Comparison of ENCODE assay signal across 1 cellular context in genomic region chr3:39287216-39287858, GRCh38.
A peak's percentile ranks its signal among the peaks of the same experiment; 100 is the strongest.
TF ChIP-seq lines count a peak whose summit lies in the region.

No MANE protein-coding gene starts in this region.

TF ChIP-seq in K562, 482 proteins besides CTCF, POLR2A, EP300 and RAD21 (continued from another document and continues in another):
- TF ChIP-seq STAT5A (IDR thresholded peaks at IDR 0.05; ENCODE audit: borderline replicate concordance, low read length) = no peak
- TF ChIP-seq ZMIZ1 (IDR thresholded peaks at IDR 0.05; ENCODE audit: low read depth in 2 of 2, low read length in 2 of 2) = no peak
- TF ChIP-seq EGR1 (conservative IDR thresholded peaks at IDR 0.05) = no peak
- TF ChIP-seq ZNF551 (CRISPR knock-in tag; IDR thresholded peaks at IDR 0.05) = no peak
- TF ChIP-seq ARID3A (IDR thresholded peaks at IDR 0.05; ENCODE audit: borderline replicate concordance, low read depth, low read length) = no peak
- TF ChIP-seq ZNF586 (CRISPR knock-in tag; conservative IDR thresholded peaks at IDR 0.05) = no peak
- no peak for TF ChIP-seq ETV5 (CRISPR knock-in tag; IDR thresholded peaks at IDR 0.05; ENCODE audit: low read depth)
- no peak for TF ChIP-seq ZNF77 (CRISPR knock-in tag; IDR thresholded peaks at IDR 0.05)
- no peak for TF ChIP-seq HMGN3 (IDR thresholded peaks at IDR 0.05; ENCODE audit: borderline replicate concordance, extremely low read depth, insufficient read length, low read depth, low read length)
- TF ChIP-seq RERE (CRISPR knock-in tag; IDR thresholded peaks at IDR 0.05; ENCODE audit: borderline replicate concordance) = 0 out of 2 replicates have a peak, but pooled peaks have one; percentile 70
- no peak for TF ChIP-seq CHD1 (IDR thresholded peaks at IDR 0.05; ENCODE audit: low read length)
- TF ChIP-seq NR2C2 (CRISPR knock-in tag; IDR thresholded peaks at IDR 0.05) = no peak
- TF ChIP-seq NR2C2 (tag; IDR thresholded peaks at IDR 0.05) = no peak
- TF ChIP-seq ZBTB11 (CRISPR knock-in tag; IDR thresholded peaks at IDR 0.05) = no peak
- TF ChIP-seq TAL1 (IDR thresholded peaks at IDR 0.05) = no peak
- no peak for TF ChIP-seq HNRNPUL1 (IDR thresholded peaks at IDR 0.05; ENCODE audit: low read length)
- TF ChIP-seq ADNP (tag; IDR thresholded peaks at IDR 0.05) = no peak
- TF ChIP-seq TRIM24 (IDR thresholded peaks at IDR 0.05) = peak in 1 of 2 experiments; percentile 48; a peak in 1 of 4 replicates
- TF ChIP-seq SMARCE1 (IDR thresholded peaks at IDR 0.05) = no peak
- TF ChIP-seq THRA (IDR thresholded peaks at IDR 0.05) = no peak
- no peak for TF ChIP-seq EZH2 (IDR thresholded peaks at IDR 0.05; ENCODE audit: borderline replicate concordance, low read depth, low read length)
- no peak for TF ChIP-seq GTF3C2 (IDR thresholded peaks at IDR 0.05; ENCODE audit: borderline replicate concordance, extremely low read depth, insufficient read length)
- TF ChIP-seq BMI1 (IDR thresholded peaks at IDR 0.05; ENCODE audit: low read length) = no peak
- TF ChIP-seq CBFA2T2 (conservative IDR thresholded peaks at IDR 0.05) = no peak
- no peak for TF ChIP-seq SFPQ (IDR thresholded peaks at IDR 0.05; ENCODE audit: low read depth, low read length)
- TF ChIP-seq TCF7 (IDR thresholded peaks at IDR 0.05; ENCODE audit: borderline replicate concordance) = no peak
- no peak for TF ChIP-seq EHMT2 (IDR thresholded peaks at IDR 0.05)
- no peak for TF ChIP-seq SMAD1 (IDR thresholded peaks at IDR 0.05; ENCODE audit: low read depth, low read length, partially characterized antibody)
- TF ChIP-seq SAFB (IDR thresholded peaks at IDR 0.05; ENCODE audit: borderline replicate concordance, low read depth, low read length) = no peak
- no peak for TF ChIP-seq SREBF2 (CRISPR knock-in tag; IDR thresholded peaks at IDR 0.05)
- TF ChIP-seq PCBP2 (IDR thresholded peaks at IDR 0.05; ENCODE audit: low read depth, low read length, poor library complexity, severe bottlenecking) = no peak
- TF ChIP-seq MXI1 (IDR thresholded peaks at IDR 0.05; ENCODE audit: low read depth, low read length) = no peak
- TF ChIP-seq CREBBP (IDR thresholded peaks at IDR 0.05; ENCODE audit: low read depth, low read length) = no peak
- TF ChIP-seq FIP1L1 (IDR thresholded peaks at IDR 0.05; ENCODE audit: low read depth, low read length, poor library complexity, severe bottlenecking) = no peak
- TF ChIP-seq MAFG (tag; conservative IDR thresholded peaks at IDR 0.05) = peak; percentile 88
- no peak for TF ChIP-seq ZNF347 (CRISPR knock-in tag; IDR thresholded peaks at IDR 0.05; ENCODE audit: low read depth)
- TF ChIP-seq RAD51 (IDR thresholded peaks at IDR 0.05; ENCODE audit: borderline replicate concordance, low read depth) = no peak
- TF ChIP-seq NR1H2 (CRISPR knock-in tag; IDR thresholded peaks at IDR 0.05) = no peak
- TF ChIP-seq GTF2F1 (IDR thresholded peaks at IDR 0.05; ENCODE audit: low read depth, low read length) = no peak
